Comparison of ENCODE assay signal across 1 cellular context in genomic region chr17:49630113-49630900, GRCh38.
TF ChIP-seq lines count a peak whose summit lies in the region.

No MANE protein-coding gene starts in this region.

TF ChIP-seq in GM12878, 131 proteins besides CTCF, POLR2A, EP300 and RAD21:
- TF ChIP-seq ZNF622 (IDR thresholded peaks at IDR 0.05) (no peak), MTA3 (IDR thresholded peaks at IDR 0.05; ENCODE audit: borderline replicate concordance, low read length) (no peak), IRF4 (IDR thresholded peaks at IDR 0.05; ENCODE audit: low read depth, low read length) (no peak), HDGF (IDR thresholded peaks at IDR 0.05) (no peak), MXI1 (IDR thresholded peaks at IDR 0.05; ENCODE audit: low read depth, low read length) (no peak), CBX5 (IDR thresholded peaks at IDR 0.05; ENCODE audit: low read depth) (no peak), RUNX3 (IDR thresholded peaks at IDR 0.05; ENCODE audit: low read length) (no peak)
- TF ChIP-seq, protein P1, sequence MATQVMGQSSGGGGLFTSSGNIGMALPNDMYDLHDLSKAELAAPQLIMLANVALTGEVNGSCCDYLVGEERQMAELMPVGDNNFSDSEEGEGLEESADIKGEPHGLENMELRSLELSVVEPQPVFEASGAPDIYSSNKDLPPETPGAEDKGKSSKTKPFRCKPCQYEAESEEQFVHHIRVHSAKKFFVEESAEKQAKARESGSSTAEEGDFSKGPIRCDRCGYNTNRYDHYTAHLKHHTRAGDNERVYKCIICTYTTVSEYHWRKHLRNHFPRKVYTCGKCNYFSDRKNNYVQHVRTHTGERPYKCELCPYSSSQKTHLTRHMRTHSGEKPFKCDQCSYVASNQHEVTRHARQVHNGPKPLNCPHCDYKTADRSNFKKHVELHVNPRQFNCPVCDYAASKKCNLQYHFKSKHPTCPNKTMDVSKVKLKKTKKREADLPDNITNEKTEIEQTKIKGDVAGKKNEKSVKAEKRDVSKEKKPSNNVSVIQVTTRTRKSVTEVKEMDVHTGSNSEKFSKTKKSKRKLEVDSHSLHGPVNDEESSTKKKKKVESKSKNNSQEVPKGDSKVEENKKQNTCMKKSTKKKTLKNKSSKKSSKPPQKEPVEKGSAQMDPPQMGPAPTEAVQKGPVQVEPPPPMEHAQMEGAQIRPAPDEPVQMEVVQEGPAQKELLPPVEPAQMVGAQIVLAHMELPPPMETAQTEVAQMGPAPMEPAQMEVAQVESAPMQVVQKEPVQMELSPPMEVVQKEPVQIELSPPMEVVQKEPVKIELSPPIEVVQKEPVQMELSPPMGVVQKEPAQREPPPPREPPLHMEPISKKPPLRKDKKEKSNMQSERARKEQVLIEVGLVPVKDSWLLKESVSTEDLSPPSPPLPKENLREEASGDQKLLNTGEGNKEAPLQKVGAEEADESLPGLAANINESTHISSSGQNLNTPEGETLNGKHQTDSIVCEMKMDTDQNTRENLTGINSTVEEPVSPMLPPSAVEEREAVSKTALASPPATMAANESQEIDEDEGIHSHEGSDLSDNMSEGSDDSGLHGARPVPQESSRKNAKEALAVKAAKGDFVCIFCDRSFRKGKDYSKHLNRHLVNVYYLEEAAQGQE (IDR thresholded peaks at IDR 0.05; ENCODE audit: low read depth, low read length): no peak
- TF ChIP-seq, protein P2, sequence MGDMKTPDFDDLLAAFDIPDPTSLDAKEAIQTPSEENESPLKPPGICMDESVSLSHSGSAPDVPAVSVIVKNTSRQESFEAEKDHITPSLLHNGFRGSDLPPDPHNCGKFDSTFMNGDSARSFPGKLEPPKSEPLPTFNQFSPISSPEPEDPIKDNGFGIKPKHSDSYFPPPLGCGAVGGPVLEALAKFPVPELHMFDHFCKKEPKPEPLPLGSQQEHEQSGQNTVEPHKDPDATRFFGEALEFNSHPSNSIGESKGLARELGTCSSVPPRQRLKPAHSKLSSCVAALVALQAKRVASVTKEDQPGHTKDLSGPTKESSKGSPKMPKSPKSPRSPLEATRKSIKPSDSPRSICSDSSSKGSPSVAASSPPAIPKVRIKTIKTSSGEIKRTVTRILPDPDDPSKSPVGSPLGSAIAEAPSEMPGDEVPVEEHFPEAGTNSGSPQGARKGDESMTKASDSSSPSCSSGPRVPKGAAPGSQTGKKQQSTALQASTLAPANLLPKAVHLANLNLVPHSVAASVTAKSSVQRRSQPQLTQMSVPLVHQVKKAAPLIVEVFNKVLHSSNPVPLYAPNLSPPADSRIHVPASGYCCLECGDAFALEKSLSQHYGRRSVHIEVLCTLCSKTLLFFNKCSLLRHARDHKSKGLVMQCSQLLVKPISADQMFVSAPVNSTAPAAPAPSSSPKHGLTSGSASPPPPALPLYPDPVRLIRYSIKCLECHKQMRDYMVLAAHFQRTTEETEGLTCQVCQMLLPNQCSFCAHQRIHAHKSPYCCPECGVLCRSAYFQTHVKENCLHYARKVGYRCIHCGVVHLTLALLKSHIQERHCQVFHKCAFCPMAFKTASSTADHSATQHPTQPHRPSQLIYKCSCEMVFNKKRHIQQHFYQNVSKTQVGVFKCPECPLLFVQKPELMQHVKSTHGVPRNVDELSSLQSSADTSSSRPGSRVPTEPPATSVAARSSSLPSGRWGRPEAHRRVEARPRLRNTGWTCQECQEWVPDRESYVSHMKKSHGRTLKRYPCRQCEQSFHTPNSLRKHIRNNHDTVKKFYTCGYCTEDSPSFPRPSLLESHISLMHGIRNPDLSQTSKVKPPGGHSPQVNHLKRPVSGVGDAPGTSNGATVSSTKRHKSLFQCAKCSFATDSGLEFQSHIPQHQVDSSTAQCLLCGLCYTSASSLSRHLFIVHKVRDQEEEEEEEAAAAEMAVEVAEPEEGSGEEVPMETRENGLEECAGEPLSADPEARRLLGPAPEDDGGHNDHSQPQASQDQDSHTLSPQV (IDR thresholded peaks at IDR 0.05): no peak
- TF ChIP-seq, protein P3, sequence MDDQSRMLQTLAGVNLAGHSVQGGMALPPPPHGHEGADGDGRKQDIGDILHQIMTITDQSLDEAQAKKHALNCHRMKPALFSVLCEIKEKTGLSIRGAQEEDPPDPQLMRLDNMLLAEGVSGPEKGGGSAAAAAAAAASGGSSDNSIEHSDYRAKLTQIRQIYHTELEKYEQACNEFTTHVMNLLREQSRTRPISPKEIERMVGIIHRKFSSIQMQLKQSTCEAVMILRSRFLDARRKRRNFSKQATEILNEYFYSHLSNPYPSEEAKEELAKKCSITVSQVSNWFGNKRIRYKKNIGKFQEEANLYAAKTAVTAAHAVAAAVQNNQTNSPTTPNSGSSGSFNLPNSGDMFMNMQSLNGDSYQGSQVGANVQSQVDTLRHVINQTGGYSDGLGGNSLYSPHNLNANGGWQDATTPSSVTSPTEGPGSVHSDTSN (IDR thresholded peaks at IDR 0.05; ENCODE audit: insufficient replicate concordance, low read depth, low read length): no peak
